In the genomic region with DNA sequence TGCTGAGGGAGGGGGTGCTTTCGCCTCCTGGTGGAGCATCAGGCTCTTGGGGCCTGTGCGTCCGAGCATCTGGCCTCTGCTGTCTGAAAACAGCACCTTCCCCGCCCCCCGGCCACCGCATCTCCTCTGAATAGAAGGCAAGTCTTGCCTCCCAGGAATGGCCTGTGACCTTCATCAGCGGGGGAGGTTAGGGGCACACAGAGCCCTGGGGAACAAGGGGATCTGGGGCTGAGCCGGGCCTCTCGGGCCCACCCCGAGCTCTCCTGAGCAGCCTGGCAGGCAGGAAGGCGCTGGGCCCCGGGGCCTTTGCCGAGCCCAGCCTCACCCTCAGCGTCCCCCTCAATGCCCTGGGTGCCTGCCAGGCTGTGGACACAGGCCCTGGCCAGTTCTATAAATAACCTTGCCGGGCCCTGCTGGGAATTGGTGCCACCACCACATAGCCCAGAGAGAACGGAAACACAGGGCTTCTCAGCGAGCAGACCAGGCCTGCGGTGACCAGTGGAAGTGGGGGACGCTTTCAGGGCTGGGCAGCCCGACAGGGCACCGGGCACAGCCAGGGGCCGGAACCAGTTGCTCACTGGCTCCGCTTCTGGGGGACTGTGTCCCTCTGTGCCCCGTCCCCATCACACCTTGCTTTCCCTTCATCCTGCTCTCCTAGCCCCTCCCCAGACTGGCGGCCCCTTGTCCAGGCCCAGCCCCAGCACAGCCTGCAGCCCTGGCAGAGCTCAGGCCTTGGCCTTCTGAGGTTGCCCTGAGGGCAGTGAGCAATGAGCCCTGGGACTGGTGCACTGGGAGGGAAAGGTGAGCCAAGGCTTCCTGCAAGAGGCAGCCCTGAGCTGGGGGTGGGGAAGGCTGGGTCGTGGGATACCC, we compare ENCODE assay signal across 9 cellular contexts. TPM values are rescaled to one million over a fixed set of nuclear protein-coding genes. Genes with fewer than 3 reads are reported as not detected.
A peak's percentile ranks its signal among the peaks of the same experiment; 100 is the strongest.
DNase-seq lines count a peak whose midpoint lies in the region; ATAC-seq, FAIRE-seq and TF ChIP-seq lines count a peak whose summit lies in the region.
"Had no signal": no experiment of that assay in that cellular context is flagged by ENCODE, and none has a peak within 500 bp of the region (broad histone marks: within the 10 kb centered on the region; RNA-seq: fewer than 3 reads in every experiment).

No MANE protein-coding gene starts in this region.

- H3K4me1 Mint-ChIP-seq in stimulated activated naive CD8-positive, alpha-beta T cell treated with anti-CD3 and anti-CD28 coated beads, Interleukin-15, amount 100 ng/mL, for 72 hours = peaks cover 50% of the 10 kb centered on the region
- peaks cover 15% of the 10 kb centered on the region for H3K4me1 Mint-ChIP-seq in type B pancreatic cell (ENCODE audit: unreplicated experiment)

- 36 to 38% methylated on average over 25 to 26 of the region's 26 CpGs for WGBS in pancreas, 2 donors

- ATAC-seq in pancreas = peak; percentile 17 to 69 (median 56)
- no peak for ATAC-seq in mucosa of descending colon
- ATAC-seq in stimulated activated naive CD8-positive, alpha-beta T cell treated with anti-CD3 and anti-CD28 coated beads, Interleukin-15, amount 100 ng/mL, for 72 hours = no peak

- H3K9ac ChIP-seq in fibroblast of lung (ENCODE audit: insufficient read depth, low read length) = peak overlapping the region; percentile 27

- peaks cover 62% of the 10 kb centered on the region for H3K36me3 ChIP-seq in SJSA1
- H3K36me3 ChIP-seq in fibroblast of lung (ENCODE audit: control insufficient read depth, insufficient read depth, low read length) = peaks cover 8% of the 10 kb centered on the region
- H3K36me3 ChIP-seq in pancreas = no peaks in the 10 kb centered on the region
- no peaks in the 10 kb centered on the region for H3K36me3 ChIP-seq in mucosa of descending colon (ENCODE audit: low read depth)

- peak in 1 of 2 donors; percentile 3 for TF ChIP-seq CTCF in fibroblast of lung (conservative IDR thresholded peaks at IDR 0.05 in 1 of 2, IDR thresholded peaks at IDR 0.05 in 1 of 2; ENCODE audit: low read depth in 1 of 2, low read length in 2 of 2)
- no peak for TF ChIP-seq CTCF in pancreas (IDR thresholded peaks at IDR 0.05)
- TF ChIP-seq CTCF in mucosa of descending colon (IDR thresholded peaks at IDR 0.05) = no peak
- TF ChIP-seq CTCF in type B pancreatic cell (conservative IDR thresholded peaks at IDR 0.05) = no peak

- H3K36me3 Mint-ChIP-seq in type B pancreatic cell = peaks cover 8% of the 10 kb centered on the region
- H3K36me3 Mint-ChIP-seq: naive B cell had no signal

- H3K27me3 Mint-ChIP-seq in stimulated activated naive CD8-positive, alpha-beta T cell treated with anti-CD3 and anti-CD28 coated beads, Interleukin-15, amount 100 ng/mL, for 72 hours = no peaks in the 10 kb centered on the region
- no peaks in the 10 kb centered on the region for H3K27me3 Mint-ChIP-seq in type B pancreatic cell
- H3K27me3 Mint-ChIP-seq: naive B cell had no signal

- H3K9me3 ChIP-seq in SJSA1 (replicated peaks) = no peaks in the 10 kb centered on the region
- no peaks in the 10 kb centered on the region for H3K9me3 ChIP-seq in fibroblast of lung (ENCODE audit: control insufficient read depth, insufficient read depth, low read depth, low read length)
- no peaks in the 10 kb centered on the region for H3K9me3 ChIP-seq in pancreas
- H3K9me3 ChIP-seq in mucosa of descending colon = no peaks in the 10 kb centered on the region

- FAIRE-seq in pancreas (lab: Jason Lieb, UNC) = no peak

- intact Hi-C loops in pancreas (cut with DNase I) (no loop called here), mucosa of descending colon (cut with DNase I, micrococcal nuclease) (no loop called here)

- H3K79me2 ChIP-seq in fibroblast of lung (ENCODE audit: control insufficient read depth, insufficient read depth, low read length) = peaks cover 74% of the 10 kb centered on the region

- no peaks in the 10 kb centered on the region for H4K20me1 ChIP-seq in fibroblast of lung (ENCODE audit: control insufficient read depth, extremely low read depth, insufficient read depth, low read length)

- no peaks in the 10 kb centered on the region for H3K9me3 Mint-ChIP-seq in stimulated activated naive CD8-positive, alpha-beta T cell treated with anti-CD3 and anti-CD28 coated beads, Interleukin-15, amount 100 ng/mL, for 72 hours
- H3K9me3 Mint-ChIP-seq in type B pancreatic cell = no peaks in the 10 kb centered on the region
- H3K9me3 Mint-ChIP-seq: naive B cell had no signal

- H3K4me2 ChIP-seq in fibroblast of lung (ENCODE audit: extremely low read depth, insufficient read depth, low read length) = peak overlapping the region; percentile 45

- peak overlapping the region in 1 of 2 donors; percentile 92 for H3K27ac Mint-ChIP-seq in stimulated activated naive CD8-positive, alpha-beta T cell treated with anti-CD3 and anti-CD28 coated beads, Interleukin-15, amount 100 ng/mL, for 72 hours
- H3K27ac Mint-ChIP-seq in type B pancreatic cell = no peak overlapping the region

- H3K27ac ChIP-seq in SJSA1 (peak overlapping the region; percentile 68), fibroblast of lung (ENCODE audit: insufficient read depth, low read length) (peak overlapping the region; percentile 57), pancreas (peak overlapping the region in 3 of 4 donors; percentile 71 to 88 (median 71))

- H2AFZ ChIP-seq in fibroblast of lung (ENCODE audit: low read length) = no peak overlapping the region

- H3K4me3 ChIP-seq in SJSA1 = no peak overlapping the region
- H3K4me3 ChIP-seq in fibroblast of lung (replicated peaks in 1 of 4; ENCODE audit: control extremely low read depth in 1 of 4, insufficient read depth in 1 of 4, low read depth in 3 of 4, low read length in 4 of 4) = peak overlapping the region in 1 of 4 experiments; percentile 4
- peak overlapping the region in 1 of 4 donors; percentile 1 for H3K4me3 ChIP-seq in pancreas
- H3K4me3 ChIP-seq in mucosa of descending colon = no peak overlapping the region

- peak; percentile 72 for DNase-seq in Ammon's horn (ENCODE audit: low spot score)
- DNase-seq in SJSA1 (ENCODE audit: low read depth in 1 of 2, low spot score in 2 of 2) = peak in 1 of 2 experiments; percentile 37
- peak in 1 of 2 donors; percentile 52 for DNase-seq in fibroblast of lung (ENCODE audit: low read depth in 2 of 2)
- DNase-seq in pancreas = peak in 5 of 6 donors; percentile 60 to 90 (median 72)
- no peak for DNase-seq in NCI-H1930 (lab: John Stamatoyannopoulos, UW)
- no peak for DNase-seq in mucosa of descending colon
- no peak for DNase-seq in stimulated activated naive CD8-positive, alpha-beta T cell treated with anti-CD3 and anti-CD28 coated beads, Interleukin-15, amount 100 ng/mL, for 72 hours
- no peak for DNase-seq in type B pancreatic cell (ENCODE audit: extremely low spot score, unreplicated experiment)
- DNase-seq: naive B cell had no signal

- no peak overlapping the region for H3K4me3 Mint-ChIP-seq in stimulated activated naive CD8-positive, alpha-beta T cell treated with anti-CD3 and anti-CD28 coated beads, Interleukin-15, amount 100 ng/mL, for 72 hours
- H3K4me3 Mint-ChIP-seq in type B pancreatic cell = no peak overlapping the region

- peaks cover 35% of the 10 kb centered on the region for H3K4me1 ChIP-seq in SJSA1 (replicated peaks)
- H3K4me1 ChIP-seq in fibroblast of lung (ENCODE audit: control insufficient read depth, extremely low read depth, insufficient read depth, low read length) = peaks cover 24% of the 10 kb centered on the region
- peaks cover 23 to 41% (median 27%) of the 10 kb centered on the region in 3 donors for H3K4me1 ChIP-seq in pancreas
- peaks cover 43% of the 10 kb centered on the region for H3K4me1 ChIP-seq in mucosa of descending colon (ENCODE audit: low read depth)

- H3K27me3 ChIP-seq in SJSA1 (replicated peaks) (no peaks in the 10 kb centered on the region), fibroblast of lung (ENCODE audit: control insufficient read depth, insufficient read depth, low read length) (no peaks in the 10 kb centered on the region), pancreas (no peaks in the 10 kb centered on the region)

RNA-seq across cellular contexts. Expression of gene STK11, which starts 9.5 kb away (rescaled TPM):
- 61.6 and 70.1 TPM in 2 replicates for total RNA-seq in SJSA1 (2014; rRNA removed; shearing (Covaris generic))
- total RNA-seq in fibroblast of lung = 96.6 and 100 TPM in 2 replicates
- 23.7 TPM in 2 replicates for polyA plus RNA-seq in fibroblast of lung
- polyA plus RNA-seq in fibroblast of lung (2012) = 32.9 and 34.7 TPM in 2 replicates
- 24.9 and 42.8 TPM in 2 replicates for polyA minus RNA-seq in fibroblast of lung (ENCODE audit: low replicate concordance)
- 10 to 100 TPM; 20.1 to 38.6 (median 23.4) TPM for total RNA-seq in pancreas
- polyA plus RNA-seq in pancreas = 10 to 100 TPM; 43.6 to 62.2 TPM
- 10 to 100 TPM; 69.6 to 86.6 (median 76.3) TPM for total RNA-seq in mucosa of descending colon
- 59.9 and 64.8 TPM in 2 replicates for total RNA-seq in type B pancreatic cell (ENCODE audit: low replicate concordance)

RNA-seq across cellular contexts. Expression of gene CBARP, which starts 22.7 kb away (rescaled TPM):
- 0.50 and 1.6 TPM in 2 replicates for total RNA-seq in SJSA1 (2014; rRNA removed; shearing (Covaris generic))
- total RNA-seq in fibroblast of lung (1.5 TPM in 2 replicates), pancreas (1 to 10 TPM in 1 of 6 donors, under 1 TPM in 5; 0.16 to 1.1 (median 0.51) TPM), mucosa of descending colon (1 to 10 TPM in 1 of 3 donors, under 1 TPM in 2; 0.29 to 1.2 (median 0.39) TPM), type B pancreatic cell (ENCODE audit: low replicate concordance) (8.9 and 10.8 TPM in 2 replicates)
- polyA plus RNA-seq in fibroblast of lung (0.31 and 1.0 TPM in 2 replicates), pancreas (1 to 10 TPM; 2.0 to 2.6 TPM)
- 2.1 and 5.0 TPM in 2 replicates for polyA plus RNA-seq in fibroblast of lung (2012)
- polyA minus RNA-seq in fibroblast of lung (ENCODE audit: low replicate concordance) = 0.94 and 3.6 TPM in 2 replicates

RNA-seq across cellular contexts. Expression of gene ATP5F1D, which starts 26.5 kb away (rescaled TPM):
- total RNA-seq in SJSA1 (2014; rRNA removed; shearing (Covaris generic)) = 42.4 and 68.8 TPM in 2 replicates
- total RNA-seq in fibroblast of lung (13.4 and 20.5 TPM in 2 replicates), pancreas (100 to 1,000 TPM in 5 of 6 donors, 10 to 100 TPM in 1; 97.3 to 192 (median 149) TPM), mucosa of descending colon (100 to 1,000 TPM; 302 to 391 (median 378) TPM), type B pancreatic cell (ENCODE audit: low replicate concordance) (165 and 197 TPM in 2 replicates)
- polyA plus RNA-seq in fibroblast of lung (53.8 and 79.8 TPM in 2 replicates), pancreas (100 to 1,000 TPM; 173 to 515 TPM)
- 174 and 278 TPM in 2 replicates for polyA plus RNA-seq in fibroblast of lung (2012)
- 23.2 and 31.0 TPM in 2 replicates for polyA minus RNA-seq in fibroblast of lung (ENCODE audit: low replicate concordance)

RNA-seq across cellular contexts. Expression of gene MIDN, which starts 33.3 kb away (rescaled TPM):
- 3.7 and 7.2 TPM in 2 replicates for total RNA-seq in SJSA1 (2014; rRNA removed; shearing (Covaris generic))
- total RNA-seq in fibroblast of lung (13.6 and 18.8 TPM in 2 replicates), pancreas (10 to 100 TPM; 32.1 to 78.0 (median 49.1) TPM), mucosa of descending colon (100 to 1,000 TPM; 136 to 251 (median 213) TPM), type B pancreatic cell (ENCODE audit: low replicate concordance) (122 and 127 TPM in 2 replicates)
- polyA plus RNA-seq in fibroblast of lung (12.0 and 18.0 TPM in 2 replicates), pancreas (10 to 100 TPM; 36.6 to 49.1 TPM)
- 30.3 and 40.2 TPM in 2 replicates for polyA plus RNA-seq in fibroblast of lung (2012)
- polyA minus RNA-seq in fibroblast of lung (ENCODE audit: low replicate concordance) = 27.6 and 36.6 TPM in 2 replicates

RNA-seq across cellular contexts. Expression of gene SBNO2, which starts 41.0 kb away (rescaled TPM):
- total RNA-seq in SJSA1 (2014; rRNA removed; shearing (Covaris generic)) = 24.8 and 26.2 TPM in 2 replicates
- 49.6 and 55.8 TPM in 2 replicates for total RNA-seq in fibroblast of lung
- polyA plus RNA-seq in fibroblast of lung = 12.6 and 14.3 TPM in 2 replicates
- polyA plus RNA-seq in fibroblast of lung (2012) = 33.0 and 34.3 TPM in 2 replicates
- polyA minus RNA-seq in fibroblast of lung (ENCODE audit: low replicate concordance) = 72.0 and 92.9 TPM in 2 replicates
- 10 to 100 TPM; 16.8 to 43.7 (median 23.9) TPM for total RNA-seq in pancreas
- polyA plus RNA-seq in pancreas = 10 to 100 TPM; 36.4 to 53.9 TPM
- 10 to 100 TPM; 58.0 to 86.6 (median 74.6) TPM for total RNA-seq in mucosa of descending colon
- 45.5 and 60.7 TPM in 2 replicates for total RNA-seq in type B pancreatic cell (ENCODE audit: low replicate concordance)

Comparison
In these comparisons a context has a peak if more than half of its experiments do, and no peak if none do; other contexts are left out.
1. DNase-seq: peak in Ammon's horn (single experiment) and pancreas (5 of 6); none in NCI-H1930 (0 of 2), mucosa of descending colon (0 of 3), stimulated activated naive CD8-positive, alpha-beta T cell treated with anti-CD3 and anti-CD28 coated beads, Interleukin-15, amount 100 ng/mL, for 72 hours (0 of 2) and type B pancreatic cell (single experiment).
2. ATAC-seq: peak in pancreas (4 of 4); none in mucosa of descending colon (single experiment) and stimulated activated naive CD8-positive, alpha-beta T cell treated with anti-CD3 and anti-CD28 coated beads, Interleukin-15, amount 100 ng/mL, for 72 hours (single experiment).
3. Peak in every context shown above with its lines, with median percentiles within 50 percentile points of each other: H3K27ac ChIP-seq.